1 cellular context compared by ENCODE assay signal in genomic region chr16:24525970-24526559, GRCh38.
TF ChIP-seq lines count a peak whose summit lies in the region.

No MANE protein-coding gene starts in this region.

TF ChIP-seq in IMR-90, 13 proteins besides CTCF, POLR2A, EP300 and RAD21 (continued from another document):
- TF ChIP-seq USF2 (IDR thresholded peaks at IDR 0.05; ENCODE audit: low read depth, low read length) (no peak), CEBPB (IDR thresholded peaks at IDR 0.05; ENCODE audit: low read depth, low read length) (no peak), BHLHE40 (IDR thresholded peaks at IDR 0.05; ENCODE audit: low read depth, low read length) (no peak), ELK1 (IDR thresholded peaks at IDR 0.05; ENCODE audit: borderline replicate concordance, low read depth, low read length) (no peak), FOS (IDR thresholded peaks at IDR 0.05; ENCODE audit: low read depth, low read length) (no peak), CHD1 (IDR thresholded peaks at IDR 0.05; ENCODE audit: low read depth, low read length) (no peak), RCOR1 (IDR thresholded peaks at IDR 0.05; ENCODE audit: insufficient replicate concordance, low read length) (no peak), NFE2L2 (IDR thresholded peaks at IDR 0.05; ENCODE audit: low read depth, low read length) (no peak), SMC3 (IDR thresholded peaks at IDR 0.05; ENCODE audit: low read depth, low read length) (no peak), MAZ (IDR thresholded peaks at IDR 0.05; ENCODE audit: borderline replicate concordance, low read depth, low read length) (no peak)
